In the genomic region with DNA sequence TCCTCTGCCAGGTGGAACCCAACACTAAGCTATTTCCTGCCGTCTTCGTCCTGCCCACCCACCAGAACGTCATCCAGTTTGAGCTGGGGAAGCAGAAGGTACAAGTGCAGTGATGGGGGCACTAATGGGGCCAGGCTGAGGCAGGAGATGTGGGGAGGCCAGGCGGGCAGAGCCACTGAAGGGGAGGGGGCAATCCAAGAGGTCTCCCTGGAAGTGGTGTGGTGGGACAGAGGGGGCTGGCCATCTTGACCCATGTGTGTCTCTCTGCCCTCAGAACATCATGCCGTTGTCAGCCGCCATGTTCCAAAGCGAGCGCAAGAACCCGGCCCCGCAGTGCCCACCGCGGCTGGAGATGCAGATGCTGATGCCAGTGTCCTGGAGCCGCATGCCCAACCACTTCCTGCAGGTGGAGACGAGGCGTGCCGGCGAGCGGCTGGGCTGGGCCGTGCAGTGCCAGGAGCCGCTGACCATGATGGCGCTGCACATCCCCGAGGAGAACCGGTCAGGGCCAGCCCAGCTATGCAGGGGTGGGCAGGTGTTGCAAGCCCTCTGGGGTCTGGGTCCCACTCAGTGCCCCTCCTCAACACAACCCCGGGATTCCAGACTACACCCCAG, we compare ENCODE assay signal across 29 cellular contexts. TPM values are rescaled to one million over a fixed set of nuclear protein-coding genes. Genes with fewer than 3 reads are reported as not detected.
"Had no signal": no experiment of that assay in that cellular context is flagged by ENCODE, and none has a peak within 500 bp of the region (broad histone marks: within the 10 kb centered on the region; RNA-seq: fewer than 3 reads in every experiment).

No MANE protein-coding gene starts in this region.

- H3K4me1 ChIP-seq: esophagus muscularis mucosa, foreskin keratinocyte, gastroesophageal sphincter, neural progenitor cell, psoas muscle, sigmoid colon, tibial nerve, upper lobe of left lung, uterus had no signal

- H3K27me3 ChIP-seq: foreskin keratinocyte, neural progenitor cell, ovary, upper lobe of left lung, uterus had no signal

- ATAC-seq: foreskin keratinocyte; gastroesophageal sphincter; left lobe of liver; mucosa of descending colon; right cardiac atrium; stimulated activated naive B cell treated with anti-CD40 and anti-IgM and Interleukin-4, amounts not matched to agents 10 μg/mL and 1 μg/mL and 100 μg/mL, for 72 hours had no signal

- H3K9me3 ChIP-seq: esophagus muscularis mucosa, gastroesophageal sphincter, mucosa of descending colon, ovary, psoas muscle, sigmoid colon, thoracic aorta, upper lobe of left lung, uterus had no signal

- H3K27ac ChIP-seq: coronary artery, esophagus muscularis mucosa, foreskin keratinocyte, gastroesophageal sphincter, neural progenitor cell, ovary, psoas muscle, sigmoid colon, thoracic aorta, tibial nerve, upper lobe of left lung, uterus had no signal

- H3K4me3 ChIP-seq: coronary artery, esophagus muscularis mucosa, gastroesophageal sphincter, lung, mucosa of descending colon, neural progenitor cell, ovary, psoas muscle, sigmoid colon, thoracic aorta, tibial nerve, upper lobe of left lung, uterus had no signal

- DNase-seq: dermis blood vessel endothelial cell; effector memory CD4-positive, alpha-beta T cell; foreskin keratinocyte; hypothalamus; kidney; mucosa of descending colon; naive B cell; nucleus accumbens; ovary; psoas muscle; right cardiac atrium; sigmoid colon; stimulated activated CD4-positive, alpha-beta T cell treated with anti-CD3 and anti-CD28 coated beads, Interleukin-2, amount 100 ng/mL, for 24 hours; stimulated activated CD4-positive, alpha-beta T cell treated with anti-CD3 and anti-CD28 coated beads, Interleukin-4, amount 100 ng/mL, for 4 hours; stimulated activated naive B cell treated with anti-CD40 and anti-IgM and Interleukin-4, amounts not matched to agents 10 μg/mL and 1 μg/mL and 100 μg/mL, for 72 hours; uterus had no signal

- H3K36me3 ChIP-seq: esophagus muscularis mucosa, gastroesophageal sphincter, neural progenitor cell, ovary, sigmoid colon, thoracic aorta, tibial nerve, upper lobe of left lung, uterus had no signal

RNA-seq across cellular contexts. Expression of a gene that starts 57.1 kb away (rescaled TPM):
- total RNA-seq: dermis blood vessel endothelial cell, endothelial cell of umbilical vein, epithelial cell of proximal tubule, fibroblast of lung, foreskin keratinocyte, renal cortical epithelial cell had no signal
